In the genomic region with DNA sequence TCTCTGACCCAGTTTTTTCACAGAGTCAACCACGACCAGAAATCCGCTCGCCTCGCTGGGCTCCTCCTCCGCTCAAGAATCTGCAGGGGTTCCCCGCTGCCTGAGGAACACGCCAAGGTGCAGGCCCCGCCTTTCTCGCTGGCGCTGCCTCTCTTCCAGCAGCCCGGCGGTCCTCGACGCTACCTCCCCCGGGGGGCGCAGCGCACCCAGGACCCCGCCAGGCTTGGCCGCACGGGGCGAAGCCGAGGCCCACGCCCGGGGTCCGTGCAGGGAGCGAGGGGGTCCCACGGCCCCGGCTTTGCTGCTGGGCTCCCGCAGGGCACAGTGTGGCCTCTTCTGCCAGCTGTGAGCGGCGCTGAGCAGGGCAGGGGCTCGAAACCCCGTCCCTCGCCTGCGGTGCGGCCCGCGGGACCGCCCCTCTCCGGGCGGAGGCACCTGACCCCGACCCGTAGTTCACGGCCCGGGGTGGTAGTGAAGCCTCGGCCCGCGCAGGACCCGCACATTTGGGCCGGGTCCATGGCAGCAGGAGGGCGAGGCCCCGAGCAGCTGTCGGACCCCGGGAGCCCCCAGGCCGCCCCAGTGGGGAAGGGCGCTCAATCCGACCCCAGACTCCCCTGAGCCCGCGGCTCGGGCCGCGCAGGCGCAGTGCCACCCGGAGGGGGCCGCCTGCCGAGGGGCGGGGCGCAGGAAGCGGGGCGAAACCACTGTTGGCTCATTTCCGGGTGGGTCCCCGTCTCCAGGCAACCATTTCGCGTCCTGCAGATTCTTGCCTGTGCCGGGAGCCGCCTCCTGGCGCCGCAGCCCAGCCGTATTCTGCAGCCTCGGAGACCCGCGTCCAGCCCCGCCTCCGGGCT, we compare ENCODE assay signal across 8 cellular contexts. TPM values are rescaled to one million over a fixed set of nuclear protein-coding genes. Genes with fewer than 3 reads are reported as not detected.
A peak's percentile ranks its signal among the peaks of the same experiment; 100 is the strongest.
DNase-seq lines count a peak whose midpoint lies in the region; ATAC-seq, FAIRE-seq and TF ChIP-seq lines count a peak whose summit lies in the region.

No MANE protein-coding gene starts in this region.

- H3K27me3 ChIP-seq in BLaER1 (peaks cover 43% of the 10 kb centered on the region), HepG2 (ENCODE audit: control insufficient read depth in 1 of 2, insufficient read depth in 2 of 2, low read length in 2 of 2) (peaks cover 2 to 4% of the 10 kb centered on the region in 2 experiments; a peak in 3 of 5 replicates)

- peak overlapping the region; percentile 82 for H3K4me3 Mint-ChIP-seq in activated CD4-positive, alpha-beta T cell treated with anti-CD3 and anti-CD28 coated beads, Interleukin-2, amount 10 ng/mL, durations not matched to agents 7 days and 5 days

- CTCF ChIA-PET in activated CD4-positive, alpha-beta T cell treated with anti-CD3 and anti-CD28 coated beads, Interleukin-2, amount 10 ng/mL, durations not matched to agents 7 days and 5 days (lab: Charles Lee): no interaction called here
- CTCF ChIA-PET in HepG2 (lab: Yijun Ruan, JAX; ENCODE audit: low intra/inter-chr PET ratio, low total read pairs): no interaction called here

- H3K79me2 ChIP-seq in HepG2 (ENCODE audit: insufficient read depth, low read length): peaks cover 3% of the 10 kb centered on the region

- H3K36me3 Mint-ChIP-seq in activated CD4-positive, alpha-beta T cell treated with anti-CD3 and anti-CD28 coated beads, Interleukin-2, amount 10 ng/mL, durations not matched to agents 7 days and 5 days (ENCODE audit: low read depth): peaks cover 2% of the 10 kb centered on the region

- H4K20me1 ChIP-seq in BLaER1: peaks cover 18% of the 10 kb centered on the region
- no peaks in the 10 kb centered on the region for H4K20me1 ChIP-seq in HepG2 (ENCODE audit: insufficient read depth, low read length)

- H3K9ac ChIP-seq in BLaER1 (peak overlapping the region; percentile 78), HepG2 (ENCODE audit: insufficient read depth, low read depth, low read length) (peak overlapping the region; percentile 76)

- H3K27me3 Mint-ChIP-seq in activated CD4-positive, alpha-beta T cell treated with anti-CD3 and anti-CD28 coated beads, Interleukin-2, amount 10 ng/mL, durations not matched to agents 7 days and 5 days: no peaks in the 10 kb centered on the region

- BruUV-seq in HepG2 (replicated peaks; lab: Mats Ljungman, UMichigan): no TSS peak

- peak; percentile 48 for FAIRE-seq in HepG2 (lab: Jason Lieb, UNC)

- peak; percentile 78 to 94 for DNase-seq in NCI-H526 (lab: John Stamatoyannopoulos, UW)
- DNase-seq in activated CD4-positive, alpha-beta T cell treated with anti-CD3 and anti-CD28 coated beads, Interleukin-2, amount 10 ng/mL, durations not matched to agents 7 days and 5 days: peak; percentile 96
- peak; percentile 85 for DNase-seq in dedifferentiated amniotic fluid mesenchymal stem cell (ENCODE audit: extremely low spot score)
- DNase-seq in HepG2 (ENCODE audit: low spot score): peak; percentile 86
- DNase-seq in stimulated activated CD4-positive, alpha-beta T cell treated with anti-CD3 and anti-CD28 coated beads, Interleukin-2, amount 100 ng/mL, for 4 hours (ENCODE audit: low read depth): peak; percentile 93

- in situ Hi-C loops in HepG2 (cut with HindIII; ENCODE audit: extremely low pct_ligation_motif_present, low pct_unique_long_range_greater_than_20kb): no loop called here

- peaks cover 18% of the 10 kb centered on the region for H3K9me3 ChIP-seq in BLaER1
- peaks cover 14% of the 10 kb centered on the region for H3K9me3 ChIP-seq in HepG2 (ENCODE audit: low read length)

- H3K4me2 ChIP-seq in BLaER1: peak overlapping the region; percentile 98
- peak overlapping the region; percentile 82 for H3K4me2 ChIP-seq in HepG2 (ENCODE audit: low read depth, low read length)

- ATAC-seq in GM19324 (IDR thresholded peaks at IDR 0.05; ENCODE audit: low FRiP score, unreplicated experiment) (peak; percentile 85), HG03460 (IDR thresholded peaks at IDR 0.05; ENCODE audit: unreplicated experiment) (peak; percentile 84), HepG2 (peak; percentile 82)

- TF ChIP-seq CTCF in HepG2 (CRISPR knock-in tag; IDR thresholded peaks at IDR 0.05): peak; percentile 50

- H3K4me3 ChIP-seq in BLaER1 (peak overlapping the region; percentile 79), HepG2 (replicated peaks in 1 of 3; ENCODE audit: insufficient read depth in 1 of 3, low read depth in 2 of 3, low read length in 3 of 3) (peak overlapping the region; percentile 70 to 81 (median 74))

- peak overlapping the region; percentile 90 for H3K27ac Mint-ChIP-seq in activated CD4-positive, alpha-beta T cell treated with anti-CD3 and anti-CD28 coated beads, Interleukin-2, amount 10 ng/mL, durations not matched to agents 7 days and 5 days

- peaks cover 27% of the 10 kb centered on the region for H3K4me1 ChIP-seq in BLaER1
- H3K4me1 ChIP-seq in HepG2 (ENCODE audit: insufficient read depth, low read length): peaks cover 6% of the 10 kb centered on the region; the same call in 1 of the 2 replicates

- intact Hi-C loops in HepG2 (cut with micrococcal nuclease; ENCODE audit: unreplicated experiment): loop anchor here (2.0 kb wide), 1 partner anchor 230 kb away; a partner anchor contains a TSS

- H3K9me3 Mint-ChIP-seq in activated CD4-positive, alpha-beta T cell treated with anti-CD3 and anti-CD28 coated beads, Interleukin-2, amount 10 ng/mL, durations not matched to agents 7 days and 5 days: peaks cover 11% of the 10 kb centered on the region

- peak; percentile 38; the same call in 1 of the 2 replicates for TF ChIP-seq RAD21 in HepG2 (CRISPR knock-in tag; IDR thresholded peaks at IDR 0.05)

- H2AFZ ChIP-seq in HepG2 (ENCODE audit: low read length): no peak overlapping the region

- H3K36me3 ChIP-seq in BLaER1: no peaks in the 10 kb centered on the region
- no peaks in the 10 kb centered on the region for H3K36me3 ChIP-seq in HepG2 (replicated peaks in 1 of 2; ENCODE audit: control insufficient read depth in 1 of 2, insufficient read depth in 2 of 2, low read length in 2 of 2)

- H3K27ac ChIP-seq in BLaER1 (peak overlapping the region; percentile 86), HepG2 (ENCODE audit: extremely low read length, insufficient read depth, low read length) (peak overlapping the region; percentile 57)

- TF ChIP-seq EP300 in HepG2 (IDR thresholded peaks at IDR 0.05; ENCODE audit: low read depth in 2 of 2, low read length in 2 of 2) (no peak), HepG2 (CRISPR knock-in tag; IDR thresholded peaks at IDR 0.05; ENCODE audit: borderline replicate concordance) (no peak)

- peak; percentile 61 to 84; a peak in 3 of 4 replicates for TF ChIP-seq POLR2A in HepG2 (IDR thresholded peaks at IDR 0.05; ENCODE audit: insufficient read depth in 1 of 2, low read depth in 2 of 2, low read length in 2 of 2)

- POLR2A ChIA-PET in activated CD4-positive, alpha-beta T cell treated with anti-CD3 and anti-CD28 coated beads, Interleukin-2, amount 10 ng/mL, durations not matched to agents 7 days and 5 days (lab: Charles Lee): no interaction called here
- POLR2A ChIA-PET in HepG2 (lab: Yijun Ruan, JAX): no interaction called here

- peaks cover 9% of the 10 kb centered on the region for H3K4me1 Mint-ChIP-seq in activated CD4-positive, alpha-beta T cell treated with anti-CD3 and anti-CD28 coated beads, Interleukin-2, amount 10 ng/mL, durations not matched to agents 7 days and 5 days

- 3% methylated on average over 14 of the region's 84 CpGs for WGBS in HepG2 (ENCODE audit: low lambda C conversion rate)

RNA-seq across cellular contexts. Expression of a gene that starts 10.0 kb away (rescaled TPM):
- total RNA-seq in activated CD4-positive, alpha-beta T cell treated with anti-CD3 and anti-CD28 coated beads, Interleukin-2, amount 10 ng/mL, durations not matched to agents 7 days and 5 days: 1 to 10 TPM; 2.9 to 3.5 TPM
- not detected in 2 replicates for total RNA-seq in HepG2 (2016; rRNA removed; fragmentation: Illumina TruSeq; extraction: Trizol)
- not detected in 2 replicates for total RNA-seq in HepG2 (2016; cell fraction: cytosol; rRNA removed; fragmentation: Illumina TruSeq; extraction: Trizol; ENCODE audit: low read depth)
- total RNA-seq in HepG2 (2016; cell fraction: insoluble cytoplasmic fraction; rRNA removed; fragmentation: Illumina TruSeq; extraction: Trizol): not detected in 2 replicates
- not detected in 2 replicates for total RNA-seq in HepG2 (2016; cell fraction: membrane; rRNA removed; fragmentation: Illumina TruSeq; extraction: Trizol)
- not detected in 2 replicates for total RNA-seq in HepG2 (2016; cell fraction: nucleus; rRNA removed; fragmentation: Illumina TruSeq; extraction: Trizol)
- 0.48 and 1.6 TPM in 2 replicates for polyA plus RNA-seq in HepG2 (2011; rRNA removed)
- polyA plus RNA-seq in HepG2 (2011; cell fraction: cytosol; rRNA removed): 0.54 and 0.78 TPM in 2 replicates
- 3.3 and 4.7 TPM in 2 replicates for polyA plus RNA-seq in HepG2 (2011; cell fraction: nucleus; rRNA removed)
- polyA plus RNA-seq in HepG2 (2012): 0.37 and 0.43 TPM in 2 replicates
- polyA plus RNA-seq in HepG2 (2016; cell fraction: cytosol; fragmentation: Illumina TruSeq; extraction: Trizol; ENCODE audit: low read depth): not detected in 2 replicates
- polyA plus RNA-seq in HepG2 (2016; cell fraction: insoluble cytoplasmic fraction; fragmentation: Illumina TruSeq; extraction: Trizol; ENCODE audit: low read depth): not detected in 2 replicates
- polyA plus RNA-seq in HepG2 (2016; cell fraction: membrane; fragmentation: Illumina TruSeq; extraction: Trizol; ENCODE audit: low read depth): not detected in 2 replicates
- not detected in 2 replicates for polyA plus RNA-seq in HepG2 (2016; cell fraction: nucleus; fragmentation: Illumina TruSeq; extraction: Trizol; ENCODE audit: insufficient read depth, low read depth)
- 0.72 TPM in 1 of 2 replicates, not detected in the other for polyA minus RNA-seq in HepG2 (2011; rRNA and poly(A)+ RNA removed; ENCODE audit: low replicate concordance)
- 1.3 TPM in 1 of 2 replicates, not detected in the other for polyA minus RNA-seq in HepG2 (2011; cell fraction: cytosol; rRNA and poly(A)+ RNA removed)
- polyA minus RNA-seq in HepG2 (2011; cell fraction: nucleus; rRNA and poly(A)+ RNA removed): 0.39 and 0.62 TPM in 2 replicates

RNA-seq across cellular contexts. Expression of a gene that starts 56.2 kb away (rescaled TPM):
- total RNA-seq in activated CD4-positive, alpha-beta T cell treated with anti-CD3 and anti-CD28 coated beads, Interleukin-2, amount 10 ng/mL, durations not matched to agents 7 days and 5 days: 10 to 100 TPM; 25.2 to 33.3 TPM
- total RNA-seq in HepG2 (2016; rRNA removed; fragmentation: Illumina TruSeq; extraction: Trizol): 14.1 and 16.8 TPM in 2 replicates
- 3.3 and 4.6 TPM in 2 replicates for total RNA-seq in HepG2 (2016; cell fraction: cytosol; rRNA removed; fragmentation: Illumina TruSeq; extraction: Trizol; ENCODE audit: low read depth)
- 14.4 and 15.6 TPM in 2 replicates for total RNA-seq in HepG2 (2016; cell fraction: insoluble cytoplasmic fraction; rRNA removed; fragmentation: Illumina TruSeq; extraction: Trizol)
- 9.8 and 9.9 TPM in 2 replicates for total RNA-seq in HepG2 (2016; cell fraction: membrane; rRNA removed; fragmentation: Illumina TruSeq; extraction: Trizol)
- 8.9 and 10.7 TPM in 2 replicates for total RNA-seq in HepG2 (2016; cell fraction: nucleus; rRNA removed; fragmentation: Illumina TruSeq; extraction: Trizol)
- 22.1 and 29.5 TPM in 2 replicates for polyA plus RNA-seq in HepG2 (2011; rRNA removed)
- 24.7 and 29.1 TPM in 2 replicates for polyA plus RNA-seq in HepG2 (2011; cell fraction: cytosol; rRNA removed)
- polyA plus RNA-seq in HepG2 (2011; cell fraction: nucleus; rRNA removed): 72.9 and 75.2 TPM in 2 replicates
- polyA plus RNA-seq in HepG2 (2012): 22.4 and 26.9 TPM in 2 replicates
- polyA plus RNA-seq in HepG2 (2016; cell fraction: cytosol; fragmentation: Illumina TruSeq; extraction: Trizol; ENCODE audit: low read depth): 4.6 and 4.8 TPM in 2 replicates
- 20.7 and 24.0 TPM in 2 replicates for polyA plus RNA-seq in HepG2 (2016; cell fraction: insoluble cytoplasmic fraction; fragmentation: Illumina TruSeq; extraction: Trizol; ENCODE audit: low read depth)
- polyA plus RNA-seq in HepG2 (2016; cell fraction: membrane; fragmentation: Illumina TruSeq; extraction: Trizol; ENCODE audit: low read depth): 11.7 and 12.0 TPM in 2 replicates
- 24.3 and 25.8 TPM in 2 replicates for polyA plus RNA-seq in HepG2 (2016; cell fraction: nucleus; fragmentation: Illumina TruSeq; extraction: Trizol; ENCODE audit: insufficient read depth, low read depth)
- 3.8 and 32.9 TPM in 2 replicates for polyA minus RNA-seq in HepG2 (2011; rRNA and poly(A)+ RNA removed; ENCODE audit: low replicate concordance)
- polyA minus RNA-seq in HepG2 (2011; cell fraction: cytosol; rRNA and poly(A)+ RNA removed): 16.2 and 16.4 TPM in 2 replicates
- polyA minus RNA-seq in HepG2 (2011; cell fraction: nucleus; rRNA and poly(A)+ RNA removed): 5.8 and 7.5 TPM in 2 replicates

Comparison
In these comparisons a context has a peak if more than half of its experiments do, and no peak if none do; other contexts are left out.
1. Peak in every context shown above with its lines: DNase-seq, ATAC-seq, H3K4me3 ChIP-seq and H3K27ac ChIP-seq.